In the genomic region with DNA sequence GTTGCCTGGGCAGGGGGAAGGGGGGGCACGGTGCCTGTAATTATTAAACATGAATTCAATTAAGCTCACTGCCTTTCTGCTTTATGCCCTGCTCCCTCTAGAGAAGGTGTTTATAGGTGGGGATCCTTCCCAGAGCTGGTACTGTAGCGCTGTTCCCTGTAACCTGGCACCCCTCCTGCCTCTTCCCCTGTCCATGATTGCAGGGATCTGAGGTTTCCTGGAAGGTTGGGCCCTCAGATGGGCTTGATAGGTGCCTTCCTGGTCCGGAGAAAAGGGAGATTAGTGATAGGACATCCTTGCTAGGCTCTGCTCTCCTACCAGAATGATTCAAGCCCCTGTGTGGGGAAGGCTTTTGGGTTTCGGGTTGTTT, we compare ENCODE assay signal across 8 cellular contexts. TPM values are rescaled to one million over a fixed set of nuclear protein-coding genes. Genes with fewer than 3 reads are reported as not detected.
DNase-seq lines count a peak whose midpoint lies in the region; ATAC-seq and TF ChIP-seq lines count a peak whose summit lies in the region.

No MANE protein-coding gene starts in this region.

- TF ChIP-seq CTCF in PC-9 (conservative IDR thresholded peaks at IDR 0.05) = no peak
- TF ChIP-seq CTCF in epithelial cell of esophagus (IDR thresholded peaks at IDR 0.05; ENCODE audit: insufficient read depth, low read depth, low read length, missing control alignments) = no peak

- H3K9ac ChIP-seq in rectal smooth muscle tissue (ENCODE audit: low read length) = no peak overlapping the region

- peaks cover 57% of the 10 kb centered on the region for H4K20me1 ChIP-seq in PC-9 (ENCODE audit: insufficient read depth)

- TSS peak; percentile 68 for BruUV-seq in PC-9 (replicated peaks; lab: Mats Ljungman, UMichigan)

- H3K27ac ChIP-seq in PC-9 (peak overlapping the region; percentile 73), rectal smooth muscle tissue (ENCODE audit: low read depth, low read length) (peak overlapping the region; percentile 95)

- H3K27me3 ChIP-seq in PC-9 (ENCODE audit: insufficient read depth, low read depth) (no peaks in the 10 kb centered on the region), rectal smooth muscle tissue (ENCODE audit: control insufficient read depth, insufficient read depth, low read length) (no peaks in the 10 kb centered on the region)

- no peak overlapping the region for H2AFZ ChIP-seq in PC-9

- POLR2A ChIA-PET in PC-9 (lab: Charles Lee; ENCODE audit: unreplicated experiment) = no interaction called here

- H3K4me3 ChIP-seq in PC-9 = peak overlapping the region; percentile 68; the same call in 1 of the 2 replicates
- H3K4me3 ChIP-seq in epithelial cell of esophagus (ENCODE audit: low read length) = peak overlapping the region; percentile 1
- peak overlapping the region; percentile 84 for H3K4me3 ChIP-seq in rectal smooth muscle tissue (ENCODE audit: low read length)

- peaks cover 32% of the 10 kb centered on the region for H3K36me3 ChIP-seq in PC-9 (ENCODE audit: low read depth)
- peaks cover 38% of the 10 kb centered on the region for H3K36me3 ChIP-seq in rectal smooth muscle tissue (ENCODE audit: control insufficient read depth, insufficient read depth, low read length)

- ATAC-seq in activated T-cell treated with anti-CD3 and anti-CD28 coated beads, Interleukin-2, amount 50 U/mL, for 4 hours = no peak

- no peaks in the 10 kb centered on the region for H3K9me3 ChIP-seq in PC-9 (ENCODE audit: insufficient read depth, low read depth)

- intact Hi-C loops in PC-9 (cut with micrococcal nuclease; ENCODE audit: unreplicated experiment) = loop anchor here (2.0 kb wide), 1 partner anchor 36 kb away; the partner anchor contains the start of gene PSMD2

- peaks cover 25% of the 10 kb centered on the region for H3K79me2 ChIP-seq in PC-9 (ENCODE audit: low read depth)

- peaks cover 73% of the 10 kb centered on the region for H3F3A ChIP-seq in PC-9 (ENCODE audit: insufficient read depth, low read depth)

- peak overlapping the region; percentile 89 for H3K4me3 Mint-ChIP-seq in activated T-cell treated with anti-CD3 and anti-CD28 coated beads, Interleukin-2, amount 50 U/mL, for 4 hours

- H3K27me3 Mint-ChIP-seq in activated T-cell treated with anti-CD3 and anti-CD28 coated beads, Interleukin-2, amount 50 U/mL, for 4 hours (ENCODE audit: low read depth) = no peaks in the 10 kb centered on the region

- no peak for DNase-seq in activated T-cell treated with anti-CD3 and anti-CD28 coated beads, Interleukin-2, amount 50 U/mL, for 4 hours
- DNase-seq in activated T-cell treated with anti-CD3 and anti-CD28 coated beads for 4 hours (no peak), PC-9 (no peak), epithelial cell of esophagus (ENCODE audit: low read depth) (no peak), NOMO-1 treated with dmso at 0.1 percent for 144 hours (lab: John Stamatoyannopoulos, UW; ENCODE audit: unreplicated experiment) (no peak), SK-N-DZ (ENCODE audit: low spot score) (no peak), UCSD-AML1 (lab: John Stamatoyannopoulos, UW; ENCODE audit: unreplicated experiment) (no peak)

- H3K4me1 ChIP-seq in PC-9 (replicated peaks; ENCODE audit: insufficient read depth) (peaks cover 57% of the 10 kb centered on the region), rectal smooth muscle tissue (ENCODE audit: control insufficient read depth, insufficient read depth, low read length) (peaks cover 27% of the 10 kb centered on the region)

- H3K9me3 Mint-ChIP-seq in activated T-cell treated with anti-CD3 and anti-CD28 coated beads, Interleukin-2, amount 50 U/mL, for 4 hours = no peaks in the 10 kb centered on the region

- CTCF ChIA-PET in PC-9 (lab: Charles Lee) = no interaction called here

- no peaks in the 10 kb centered on the region for H3K9me2 ChIP-seq in PC-9 (ENCODE audit: insufficient read depth)

- H3K36me3 Mint-ChIP-seq in activated T-cell treated with anti-CD3 and anti-CD28 coated beads, Interleukin-2, amount 50 U/mL, for 4 hours (ENCODE audit: insufficient read depth) = peaks cover 38% of the 10 kb centered on the region

- H3K4me2 ChIP-seq in PC-9 = peak overlapping the region; percentile 82

- H3K4me1 Mint-ChIP-seq in activated T-cell treated with anti-CD3 and anti-CD28 coated beads, Interleukin-2, amount 50 U/mL, for 4 hours (ENCODE audit: low read depth) = peaks cover 54% of the 10 kb centered on the region

RNA-seq across cellular contexts. Expression of gene FAM131A, which starts 2.1 kb away (rescaled TPM):
- total RNA-seq in activated T-cell treated with anti-CD3 and anti-CD28 coated beads, Interleukin-2, amount 50 U/mL, for 4 hours = 1 to 10 TPM; 3.5 to 4.4 (median 3.7) TPM
- total RNA-seq in PC-9 (2021) = 25.5 and 28.2 TPM in 2 replicates
- polyA plus RNA-seq in SK-N-DZ (2014; cell fraction: cytosol; rRNA removed) = 39.7 and 60.4 TPM in 2 replicates
- 45.1 and 58.4 TPM in 2 replicates for polyA plus RNA-seq in SK-N-DZ (2014; cell fraction: nucleus; rRNA removed)

RNA-seq across cellular contexts. Expression of gene EIF4G1, which starts 20.9 kb away (rescaled TPM):
- 1,000 to 10,000 TPM in 2 of 3 donors, 100 to 1,000 TPM in 1; 990 to 1,057 (median 1,007) TPM for total RNA-seq in activated T-cell treated with anti-CD3 and anti-CD28 coated beads, Interleukin-2, amount 50 U/mL, for 4 hours
- total RNA-seq in PC-9 (2021) = 657 and 721 TPM in 2 replicates
- polyA plus RNA-seq in SK-N-DZ (2014; cell fraction: cytosol; rRNA removed) = 257 and 261 TPM in 2 replicates
- 213 and 251 TPM in 2 replicates for polyA plus RNA-seq in SK-N-DZ (2014; cell fraction: nucleus; rRNA removed)

RNA-seq across cellular contexts. Expression of gene CLCN2, which starts 26.1 kb away (rescaled TPM):
- total RNA-seq in activated T-cell treated with anti-CD3 and anti-CD28 coated beads, Interleukin-2, amount 50 U/mL, for 4 hours = 1 to 10 TPM; 4.5 to 5.2 (median 5.0) TPM
- 27.1 and 33.0 TPM in 2 replicates for total RNA-seq in PC-9 (2021)
- 10.6 and 18.8 TPM in 2 replicates for polyA plus RNA-seq in SK-N-DZ (2014; cell fraction: cytosol; rRNA removed)
- polyA plus RNA-seq in SK-N-DZ (2014; cell fraction: nucleus; rRNA removed) = 85.0 and 92.0 TPM in 2 replicates

RNA-seq across cellular contexts. Expression of gene POLR2H, which starts 26.2 kb away (rescaled TPM):
- 100 to 1,000 TPM; 146 to 170 (median 165) TPM for total RNA-seq in activated T-cell treated with anti-CD3 and anti-CD28 coated beads, Interleukin-2, amount 50 U/mL, for 4 hours
- total RNA-seq in PC-9 (2021) = 153 and 167 TPM in 2 replicates
- polyA plus RNA-seq in SK-N-DZ (2014; cell fraction: cytosol; rRNA removed) = 212 and 257 TPM in 2 replicates
- polyA plus RNA-seq in SK-N-DZ (2014; cell fraction: nucleus; rRNA removed) = 178 and 207 TPM in 2 replicates

RNA-seq across cellular contexts. Expression of gene PSMD2, which starts 36.2 kb away (rescaled TPM):
- total RNA-seq in activated T-cell treated with anti-CD3 and anti-CD28 coated beads, Interleukin-2, amount 50 U/mL, for 4 hours = 100 to 1,000 TPM; 497 to 520 (median 498) TPM
- total RNA-seq in PC-9 (2021) = 521 and 788 TPM in 2 replicates
- 309 and 324 TPM in 2 replicates for polyA plus RNA-seq in SK-N-DZ (2014; cell fraction: cytosol; rRNA removed)
- polyA plus RNA-seq in SK-N-DZ (2014; cell fraction: nucleus; rRNA removed) = 291 and 316 TPM in 2 replicates

Comparison
In these comparisons a context has a peak if more than half of its experiments do, and no peak if none do; other contexts are left out.
1. H3K4me3 ChIP-seq: peak in every context shown above with its lines; median percentile 84 in rectal smooth muscle tissue; 68 in PC-9; 1 in epithelial cell of esophagus.